8 cellular contexts compared by ENCODE assay signal in genomic region chr16:14302399-14303181, GRCh38.
DNase-seq lines count a peak whose midpoint lies in the region; ATAC-seq, FAIRE-seq and TF ChIP-seq lines count a peak whose summit lies in the region.

No MANE protein-coding gene starts in this region.

- H4K5ac ChIP-seq in mesendoderm (ENCODE audit: low read length): no peak overlapping the region

- H3K36me3 Mint-ChIP-seq in T-helper 2 cell treated with Interferon-gamma antibody and Interleukin-4, amounts not matched to agents 5 μg/mL and 100 μg/mL, for 36 hours (ENCODE audit: low read depth): no peaks in the 10 kb centered on the region

- H3K79me2 ChIP-seq in mesendoderm (ENCODE audit: control insufficient read depth, insufficient read depth, low read length): peaks cover 38% of the 10 kb centered on the region

- CTCF ChIA-PET in Panc1 (lab: Charles Lee): interaction anchor here (1.0 kb wide), 1 partner anchor 225 kb away, joined by 4 read pairs; no protein-coding TSS in a partner anchor

- no peak for FAIRE-seq in urothelium cell line (lab: Jason Lieb, UNC)

- no peaks in the 10 kb centered on the region for H3K9me3 ChIP-seq in Panc1 (ENCODE audit: control insufficient read depth, insufficient read depth, low read depth, low read length)

- H3K9ac ChIP-seq in mesendoderm (ENCODE audit: low read length): peak overlapping the region; percentile 87

- H3K27me3 ChIP-seq in Panc1 (ENCODE audit: control insufficient read depth, insufficient read depth, low read length) (no peaks in the 10 kb centered on the region), mesendoderm (ENCODE audit: insufficient read depth, low read length, poor library complexity) (no peaks in the 10 kb centered on the region)

- no peak overlapping the region for H3K23ac ChIP-seq in mesendoderm (ENCODE audit: low read length)

- H3K56ac ChIP-seq in mesendoderm (ENCODE audit: low read length): peak overlapping the region; percentile 90

- H3K4me1 ChIP-seq in Panc1 (ENCODE audit: control insufficient read depth, insufficient read depth, low read length): peaks cover 33% of the 10 kb centered on the region
- peaks cover 12% of the 10 kb centered on the region for H3K4me1 ChIP-seq in mesendoderm (ENCODE audit: control insufficient read depth, low read depth, low read length)

- H3K4me2 ChIP-seq in mesendoderm (ENCODE audit: low read length): peak overlapping the region; percentile 57

- H4K8ac ChIP-seq in mesendoderm (ENCODE audit: low read depth, low read length): no peak overlapping the region

- H3K27me3 Mint-ChIP-seq in T-helper 2 cell treated with Interferon-gamma antibody and Interleukin-4, amounts not matched to agents 5 μg/mL and 100 μg/mL, for 36 hours (ENCODE audit: low read depth): peaks cover 44% of the 10 kb centered on the region

- H3K79me1 ChIP-seq in mesendoderm (ENCODE audit: low read length): peaks cover 13% of the 10 kb centered on the region

- intact Hi-C loops in Panc1 (cut with micrococcal nuclease; ENCODE audit: unreplicated experiment): loop anchor here (5.0 kb wide), 2 partner anchors 185 to 330 kb away; partner anchors contain the start of genes BFAR and PARN

- no peak overlapping the region for H3K27ac Mint-ChIP-seq in T-helper 2 cell treated with Interferon-gamma antibody and Interleukin-4, amounts not matched to agents 5 μg/mL and 100 μg/mL, for 36 hours

- H2BK15ac ChIP-seq in mesendoderm (replicated peaks; ENCODE audit: low read depth): peak overlapping the region; percentile 41

- peak overlapping the region; percentile 71 for H3K4me3 Mint-ChIP-seq in T-helper 2 cell treated with Interferon-gamma antibody and Interleukin-4, amounts not matched to agents 5 μg/mL and 100 μg/mL, for 36 hours

- DNase-seq in T-helper 2 cell treated with Interferon-gamma antibody and Interleukin-4, amounts not matched to agents 5 μg/mL and 100 μg/mL, for 36 hours (ENCODE audit: low spot score): no peak
- DNase-seq in T-helper 2 cell: no peak
- no peak for DNase-seq in Panc1 (ENCODE audit: low read depth, low spot score)
- peak; percentile 24 for DNase-seq in dermis blood vessel endothelial cell
- DNase-seq in mesendoderm: peak; percentile 68
- peak; percentile 48 for DNase-seq in urothelium cell line (ENCODE audit: low spot score)
- no peak for DNase-seq in epidermal melanocyte (ENCODE audit: insufficient read length, low spot score)

- peak overlapping the region; percentile 83 for H2BK120ac ChIP-seq in mesendoderm (ENCODE audit: low read depth, low read length)

- TF ChIP-seq CTCF in Panc1 (IDR thresholded peaks at IDR 0.05): no peak

- POLR2A ChIA-PET in Panc1 (lab: Charles Lee): interaction anchor here (1.0 kb wide), 1 partner anchor 184 kb away, joined by 5 read pairs; no protein-coding TSS in a partner anchor

- H3K4ac ChIP-seq in mesendoderm (ENCODE audit: low read depth, low read length): peak overlapping the region; percentile 77

- WGBS in mesendoderm (ENCODE audit: extremely low coverage, insufficient coverage, low lambda C conversion rate): no CpG with 5 or more reads among the region's 86 CpGs

- peak overlapping the region; percentile 96 for H3K18ac ChIP-seq in mesendoderm (ENCODE audit: low read length)

- H3K36me3 ChIP-seq in Panc1 (ENCODE audit: control insufficient read depth, insufficient read depth, low read length) (no peaks in the 10 kb centered on the region), mesendoderm (ENCODE audit: control insufficient read depth, insufficient read depth, low read length) (no peaks in the 10 kb centered on the region)

- H3K4me3 ChIP-seq in Panc1 (ENCODE audit: low read depth in 2 of 2, low read length in 2 of 2) (peak overlapping the region; percentile 65 to 98), mesendoderm (ENCODE audit: low read length) (peak overlapping the region; percentile 50)

- no peak overlapping the region for H2AK5ac ChIP-seq in mesendoderm (ENCODE audit: low read length)

- H3K27ac ChIP-seq in Panc1 (ENCODE audit: low read length) (peak overlapping the region; percentile 93), mesendoderm (ENCODE audit: low read depth, low read length) (peak overlapping the region; percentile 78)

- in situ Hi-C loops in Panc1 (cut with HindIII; ENCODE audit: low pct_unique_long_range_greater_than_20kb, low sequenced_read_pairs): no loop called here

- H2BK5ac ChIP-seq in mesendoderm (ENCODE audit: low read length): peak overlapping the region; percentile 41

- no peaks in the 10 kb centered on the region for H3K9me3 Mint-ChIP-seq in T-helper 2 cell treated with Interferon-gamma antibody and Interleukin-4, amounts not matched to agents 5 μg/mL and 100 μg/mL, for 36 hours

- BruUV-seq in Panc1 (replicated peaks; lab: Mats Ljungman, UMichigan): no TSS peak

- peak; percentile 41 for ATAC-seq in HG02642 (IDR thresholded peaks at IDR 0.05; ENCODE audit: poor library complexity, unreplicated experiment)
- peak; percentile 40 for ATAC-seq in Panc1

- peaks cover 9% of the 10 kb centered on the region for H3K4me1 Mint-ChIP-seq in T-helper 2 cell treated with Interferon-gamma antibody and Interleukin-4, amounts not matched to agents 5 μg/mL and 100 μg/mL, for 36 hours (ENCODE audit: low read depth)

Comparison
In these comparisons a context has a peak if more than half of its experiments do, and no peak if none do; other contexts are left out.
1. DNase-seq: peak in dermis blood vessel endothelial cell (single experiment), mesendoderm (single experiment) and urothelium cell line (single experiment); none in T-helper 2 cell treated with Interferon-gamma antibody and Interleukin-4, amounts not matched to agents 5 μg/mL and 100 μg/mL, for 36 hours (single experiment), T-helper 2 cell (0 of 5), Panc1 (single experiment) and epidermal melanocyte (single experiment).